ENCODE assay signal across 15 cellular contexts in the genomic region with DNA sequence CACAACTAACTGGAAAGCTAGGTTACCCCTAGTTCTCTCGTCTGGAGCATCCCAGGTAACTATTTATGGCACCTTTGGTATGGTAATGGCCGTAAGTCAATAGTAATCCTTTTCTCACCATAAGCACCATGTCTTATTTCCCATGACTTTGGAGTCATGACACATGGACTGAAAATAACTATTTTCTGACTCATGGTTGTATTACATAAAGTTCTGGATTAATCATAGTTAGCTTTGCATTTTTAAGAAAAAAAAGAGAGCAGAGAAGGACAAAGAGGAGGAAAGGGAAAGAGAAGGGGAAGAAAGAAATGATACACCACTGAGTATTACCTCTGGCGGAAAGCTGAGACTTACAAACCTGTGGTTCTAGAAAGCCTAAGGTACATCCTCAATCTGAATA.
DNase-seq lines count a peak whose midpoint lies in the region.
"Had no signal": no experiment of that assay in that cellular context is flagged by ENCODE, and none has a peak within 500 bp of the region (broad histone marks: within the 10 kb centered on the region; RNA-seq: fewer than 3 reads in every experiment).

No MANE protein-coding gene starts in this region.

- H3K36me3 ChIP-seq in adipocyte (ENCODE audit: control insufficient read depth, insufficient read depth, low read length, severe bottlenecking) (no peaks in the 10 kb centered on the region), skeletal muscle satellite cell (ENCODE audit: insufficient read depth, low read length) (no peaks in the 10 kb centered on the region)
- H3K36me3 ChIP-seq: heart left ventricle had no signal

- H3K4me2 ChIP-seq in skeletal muscle satellite cell (ENCODE audit: low read length) = peak overlapping the region; percentile 1

- H3K27me3 ChIP-seq in adipocyte (replicated peaks; ENCODE audit: control insufficient read depth, insufficient read depth, low read length) (no peaks in the 10 kb centered on the region), skeletal muscle satellite cell (ENCODE audit: control insufficient read depth, insufficient read depth, low read length) (no peaks in the 10 kb centered on the region)

- H3K9ac ChIP-seq in adipocyte (ENCODE audit: low read length) (no peak overlapping the region), skeletal muscle satellite cell (ENCODE audit: low read depth, low read length) (peak overlapping the region; percentile 25)

- peak; percentile 62 for DNase-seq in GM04503 (ENCODE audit: low read depth)
- DNase-seq in adipocyte (ENCODE audit: low read depth) = peak; percentile 65
- peak; percentile 89 for DNase-seq in fibroblast of peridontal ligament (ENCODE audit: extremely low read depth)
- no peak for DNase-seq in ureter (ENCODE audit: low spot score)
- DNase-seq in GM19238 (ENCODE audit: insufficient read length, low spot score) = no peak
- DNase-seq in activated naive CD4-positive, alpha-beta T cell treated with Interleukin-2 at 50 U/mL for 16 hours = no peak
- DNase-seq: activated CD8-positive, alpha-beta T cell treated with anti-CD3 and anti-CD28 coated beads, Interleukin-2, amount 10 ng/mL, durations not matched to agents 7 days and 5 days; CD8-positive, alpha-beta memory T cell; endodermal cell; heart left ventricle; NCI-H1048; NCI-H510A; OCI-M1; psoas muscle had no signal

- H3K4me1 ChIP-seq in adipocyte (ENCODE audit: control insufficient read depth, insufficient read depth, low read length) (peaks cover 15% of the 10 kb centered on the region), skeletal muscle satellite cell (ENCODE audit: control insufficient read depth, insufficient read depth, low read length) (peaks cover 19% of the 10 kb centered on the region)
- H3K4me1 ChIP-seq: heart left ventricle, psoas muscle had no signal

- H3K9me3 ChIP-seq in adipocyte (ENCODE audit: control insufficient read depth, low read length) = peaks cover 6% of the 10 kb centered on the region
- H3K9me3 ChIP-seq in skeletal muscle satellite cell (replicated peaks; ENCODE audit: low read length) = no peaks in the 10 kb centered on the region
- H3K9me3 ChIP-seq: heart left ventricle, psoas muscle had no signal

- no peak overlapping the region for H3K4me3 ChIP-seq in adipocyte (ENCODE audit: low read length)
- H3K4me3 ChIP-seq in skeletal muscle satellite cell (ENCODE audit: low read length) = no peak overlapping the region
- H3K4me3 ChIP-seq: heart left ventricle, psoas muscle had no signal

Comparison
In these comparisons a context has a peak if more than half of its experiments do, and no peak if none do; other contexts are left out.
1. DNase-seq: peak in GM04503 (single experiment), adipocyte (single experiment) and fibroblast of peridontal ligament (single experiment); none in ureter (single experiment), GM19238 (single experiment) and activated naive CD4-positive, alpha-beta T cell treated with Interleukin-2 at 50 U/mL for 16 hours (single experiment).